1 cellular context compared by ENCODE assay signal in genomic region chr14:75476274-75476995, GRCh38.
TF ChIP-seq lines count a peak whose summit lies in the region.

No MANE protein-coding gene starts in this region.

TF ChIP-seq in HepG2, 621 proteins besides CTCF, POLR2A, EP300 and RAD21 (continued from another document):
- TF ChIP-seq CSRNP2 (CRISPR knock-in tag; conservative IDR thresholded peaks at IDR 0.05; ENCODE audit: low read depth) (no peak), ZC3H13 (CRISPR knock-in tag; IDR thresholded peaks at IDR 0.05) (no peak), SMAD3 (CRISPR knock-in tag; IDR thresholded peaks at IDR 0.05) (no peak), ZSCAN21 (CRISPR knock-in tag; IDR thresholded peaks at IDR 0.05; ENCODE audit: borderline replicate concordance) (no peak), FOXJ3 (CRISPR knock-in tag; IDR thresholded peaks at IDR 0.05; ENCODE audit: borderline replicate concordance) (no peak), STAT5B (CRISPR knock-in tag; IDR thresholded peaks at IDR 0.05) (no peak), ZNF44 (CRISPR knock-in tag; IDR thresholded peaks at IDR 0.05) (no peak), NFRKB (IDR thresholded peaks at IDR 0.05) (no peak), ZFY (CRISPR knock-in tag; IDR thresholded peaks at IDR 0.05) (peak; percentile 58; the same call in 1 of the 2 replicates), SRSF9 (IDR thresholded peaks at IDR 0.05; ENCODE audit: borderline replicate concordance, insufficient read depth, low read depth, low read length, poor library complexity, severe bottlenecking) (no peak), GATAD2A (CRISPR knock-in tag; IDR thresholded peaks at IDR 0.05) (peak; percentile 58; the same call in 1 of the 2 replicates), ZMAT3 (CRISPR knock-in tag; conservative IDR thresholded peaks at IDR 0.05) (no peak), FOXA1 (IDR thresholded peaks at IDR 0.05) (no peak), FOXA1 (CRISPR knock-in tag; IDR thresholded peaks at IDR 0.05) (peak; percentile 36), CEBPG (CRISPR knock-in tag; IDR thresholded peaks at IDR 0.05) (peak; percentile 70), ZNF362 (CRISPR knock-in tag; IDR thresholded peaks at IDR 0.05; ENCODE audit: borderline replicate concordance) (no peak), ZBTB33 (CRISPR knock-in tag; IDR thresholded peaks at IDR 0.05) (peak; percentile 85; the same call in 1 of the 2 replicates), ZNF607 (CRISPR knock-in tag; IDR thresholded peaks at IDR 0.05; ENCODE audit: borderline replicate concordance) (no peak), MAX (IDR thresholded peaks at IDR 0.05) (peak; percentile 68), ZNF775 (CRISPR knock-in tag; IDR thresholded peaks at IDR 0.05; ENCODE audit: borderline replicate concordance) (no peak)
